ENCODE assay signal across 1 cellular context in genomic region chr1:161530671-161531609, GRCh38.
TF ChIP-seq lines count a peak whose summit lies in the region.

No MANE protein-coding gene starts in this region.

TF ChIP-seq in HEK293, 187 proteins besides CTCF, POLR2A, EP300 and RAD21 (continued from another document and continues in another):
- TF ChIP-seq ZSCAN5A (tag by site-specific recombination; IDR thresholded peaks at IDR 0.05) (0 out of 2 replicates have a peak, but pooled peaks have one; percentile 37), ZFP69B (tag by site-specific recombination; IDR thresholded peaks at IDR 0.05) (peak; percentile 78), ZNF580 (tag by site-specific recombination; IDR thresholded peaks at IDR 0.05) (peak; percentile 94), ZNF341 (tag by site-specific recombination; IDR thresholded peaks at IDR 0.05; ENCODE audit: low read depth) (peak; percentile 76), WT1 (tag by site-specific recombination; IDR thresholded peaks at IDR 0.05) (0 out of 2 replicates have a peak, but pooled peaks have one; percentile 20), ZNF624 (tag by site-specific recombination; IDR thresholded peaks at IDR 0.05) (0 out of 2 replicates have a peak, but pooled peaks have one; percentile 21), ZNF626 (tag by site-specific recombination; IDR thresholded peaks at IDR 0.05) (0 out of 2 replicates have a peak, but pooled peaks have one; percentile 43), HOXD13 (CRISPR knock-in tag; IDR thresholded peaks at IDR 0.05; ENCODE audit: borderline replicate concordance) (0 out of 2 replicates have a peak, but pooled peaks have one; percentile 13), ZNF501 (tag by site-specific recombination; IDR thresholded peaks at IDR 0.05) (peak; percentile 96), ZNF10 (tag by site-specific recombination; IDR thresholded peaks at IDR 0.05) (0 out of 2 replicates have a peak, but pooled peaks have one; percentile 48), ZNF350 (tag by site-specific recombination; IDR thresholded peaks at IDR 0.05) (peak; percentile 78), ZSCAN18 (tag by site-specific recombination; IDR thresholded peaks at IDR 0.05) (0 out of 2 replicates have a peak, but pooled peaks have one; percentile 47), ZNF335 (tag by site-specific recombination; conservative IDR thresholded peaks at IDR 0.05) (peak; percentile 30; the same call in 1 of the 2 replicates), ZNF394 (tag by site-specific recombination; IDR thresholded peaks at IDR 0.05; ENCODE audit: borderline replicate concordance) (peak; percentile 82), REST (tag by site-specific recombination; IDR thresholded peaks at IDR 0.05) (peak; percentile 44; the same call in 1 of the 2 replicates), ZEB2 (tag by site-specific recombination; IDR thresholded peaks at IDR 0.05) (peak; percentile 96), ZSCAN30 (tag by site-specific recombination; IDR thresholded peaks at IDR 0.05) (peak; percentile 81), PRDM1 (tag by site-specific recombination; IDR thresholded peaks at IDR 0.05) (peak; percentile 97), ZBTB17 (tag by site-specific recombination; IDR thresholded peaks at IDR 0.05) (peak; percentile 71), ZNF660 (tag by site-specific recombination; IDR thresholded peaks at IDR 0.05) (peak; percentile 98), ZNF701 (tag by site-specific recombination; IDR thresholded peaks at IDR 0.05) (0 out of 2 replicates have a peak, but pooled peaks have one; percentile 25), ZNF2 (tag by site-specific recombination; IDR thresholded peaks at IDR 0.05) (peak; percentile 92), ZNF629 (tag by site-specific recombination; IDR thresholded peaks at IDR 0.05) (peak; percentile 89), ZBTB8A (tag by site-specific recombination; IDR thresholded peaks at IDR 0.05) (peak; percentile 62; the same call in 1 of the 2 replicates), INSM2 (tag by site-specific recombination; IDR thresholded peaks at IDR 0.05) (peak; percentile 82; the same call in 1 of the 2 replicates), ZNF639 (tag by site-specific recombination; IDR thresholded peaks at IDR 0.05) (peak; percentile 89), ZXDB (tag by site-specific recombination; IDR thresholded peaks at IDR 0.05) (peak; percentile 86), ZNF391 (tag by site-specific recombination; IDR thresholded peaks at IDR 0.05; ENCODE audit: borderline replicate concordance, low read depth) (peak; percentile 97), ZNF558 (tag by site-specific recombination; IDR thresholded peaks at IDR 0.05) (peak; percentile 84), SP2 (tag by site-specific recombination; IDR thresholded peaks at IDR 0.05) (peak; percentile 62), ZBTB21 (tag by site-specific recombination; IDR thresholded peaks at IDR 0.05) (peak; percentile 75), ZNF664 (tag by site-specific recombination; IDR thresholded peaks at IDR 0.05) (peak; percentile 58), ZBTB26 (tag by site-specific recombination; optimal IDR thresholded peaks at IDR 0.05) (peak; percentile 31), SP7 (tag by site-specific recombination; IDR thresholded peaks at IDR 0.05) (peak; percentile 82), ZNF280D (tag by site-specific recombination; IDR thresholded peaks at IDR 0.05) (peak; percentile 65; the same call in 1 of the 2 replicates), TSHZ1 (tag by site-specific recombination; IDR thresholded peaks at IDR 0.05; ENCODE audit: borderline replicate concordance) (0 out of 2 replicates have a peak, but pooled peaks have one; percentile 55), FEZF1 (tag by site-specific recombination; IDR thresholded peaks at IDR 0.05) (0 out of 2 replicates have a peak, but pooled peaks have one; percentile 12), ZNF561 (tag by site-specific recombination; IDR thresholded peaks at IDR 0.05; ENCODE audit: borderline replicate concordance) (peak; percentile 86), ZNF146 (tag by site-specific recombination; IDR thresholded peaks at IDR 0.05) (peak; percentile 37; the same call in 1 of the 2 replicates)
